ENCODE assay signal across 7 cellular contexts in genomic region chr16:67174706-67175231, GRCh38. TPM values are rescaled to one million over a fixed set of nuclear protein-coding genes. Genes with fewer than 3 reads are reported as not detected.
DNase-seq lines count a peak whose midpoint lies in the region; TF ChIP-seq lines count a peak whose summit lies in the region.
"Had no signal": no experiment of that assay in that cellular context is flagged by ENCODE, and none has a peak within 500 bp of the region (broad histone marks: within the 10 kb centered on the region; RNA-seq: fewer than 3 reads in every experiment).

No MANE protein-coding gene starts in this region.

- TF ChIP-seq CTCF in esophagus squamous epithelium (IDR thresholded peaks at IDR 0.05) = no peak

- H3K27ac Mint-ChIP-seq in T-helper 1 cell treated with Interleukin-12 subunit alpha and Interleukin-12 subunit beta and Interleukin-4 antibody, amounts not matched to agents 30 μg/mL and 1 μg/mL, for 36 hours = no peak overlapping the region

- no peaks in the 10 kb centered on the region for H3K9me3 ChIP-seq in esophagus squamous epithelium

- no peak for TF ChIP-seq POLR2A in esophagus squamous epithelium (IDR thresholded peaks at IDR 0.05)

- intact Hi-C loops in esophagus squamous epithelium (cut with DNase I) = no loop called here

- DNase-seq in T-helper 1 cell (no peak), esophagus squamous epithelium (lab: John Stamatoyannopoulos, UW) (no peak), NCI-H526 (lab: John Stamatoyannopoulos, UW) (no peak), GDM1 (lab: John Stamatoyannopoulos, UW) (no peak)

- 31 to 55% methylated on average over 8 to 12 of the region's 31 CpGs for WGBS in esophagus squamous epithelium, 2 donors

- peak overlapping the region; percentile 94 to 97 (median 94) for H3K27ac ChIP-seq in esophagus squamous epithelium
- H3K27ac ChIP-seq in temporal lobe (ENCODE audit: low read depth, low read length) = peak overlapping the region; percentile 9
- H3K27ac ChIP-seq: SK-N-MC had no signal

- H3K36me3 ChIP-seq in esophagus squamous epithelium = peaks cover 0 to 12% (median 0%) of the 10 kb centered on the region in 3 donors

- H3K4me1 Mint-ChIP-seq in T-helper 1 cell treated with Interleukin-12 subunit alpha and Interleukin-12 subunit beta and Interleukin-4 antibody, amounts not matched to agents 30 μg/mL and 1 μg/mL, for 36 hours (ENCODE audit: low read depth) = peaks cover 64% of the 10 kb centered on the region

- H3K4me1 ChIP-seq in esophagus squamous epithelium = peaks cover 60 to 99% (median 66%) of the 10 kb centered on the region in 3 donors

- H3K27me3 ChIP-seq in esophagus squamous epithelium = peaks cover 0 to 4% (median 0%) of the 10 kb centered on the region in 4 donors

- H3K4me3 Mint-ChIP-seq in T-helper 1 cell treated with Interleukin-12 subunit alpha and Interleukin-12 subunit beta and Interleukin-4 antibody, amounts not matched to agents 30 μg/mL and 1 μg/mL, for 36 hours = peak overlapping the region; percentile 89

- H3K36me3 Mint-ChIP-seq in T-helper 1 cell treated with Interleukin-12 subunit alpha and Interleukin-12 subunit beta and Interleukin-4 antibody, amounts not matched to agents 30 μg/mL and 1 μg/mL, for 36 hours (ENCODE audit: low read depth) = peaks cover 35% of the 10 kb centered on the region

- H3K27me3 Mint-ChIP-seq in T-helper 1 cell treated with Interleukin-12 subunit alpha and Interleukin-12 subunit beta and Interleukin-4 antibody, amounts not matched to agents 30 μg/mL and 1 μg/mL, for 36 hours (ENCODE audit: low read depth) = no peaks in the 10 kb centered on the region

- H3K9me3 Mint-ChIP-seq in T-helper 1 cell treated with Interleukin-12 subunit alpha and Interleukin-12 subunit beta and Interleukin-4 antibody, amounts not matched to agents 30 μg/mL and 1 μg/mL, for 36 hours = no peaks in the 10 kb centered on the region

- peak overlapping the region; percentile 37 to 69 (median 51) for H3K4me3 ChIP-seq in esophagus squamous epithelium
- H3K4me3 ChIP-seq: SK-N-MC had no signal

RNA-seq across cellular contexts. Expression of gene NOL3, which starts 4.4 kb away (rescaled TPM):
- total RNA-seq in esophagus squamous epithelium (10 to 100 TPM; 25.1 to 56.1 (median 36.7) TPM), temporal lobe (4.2 TPM)

RNA-seq across cellular contexts. Expression of gene MATCAP1, which starts 9.0 kb away (rescaled TPM):
- total RNA-seq in esophagus squamous epithelium (10 to 100 TPM in 3 of 4 donors, 1 to 10 TPM in 1; 8.8 to 18.8 (median 13.4) TPM), temporal lobe (54.8 TPM)

RNA-seq across cellular contexts. Expression of gene HSF4, which starts 10.2 kb away (rescaled TPM):
- total RNA-seq in esophagus squamous epithelium = 10 to 100 TPM in 3 of 4 donors, 1 to 10 TPM in 1; 3.7 to 59.5 (median 19.6) TPM
- total RNA-seq in temporal lobe = 5.9 TPM

RNA-seq across cellular contexts. Expression of gene FBXL8, which starts 15.0 kb away (rescaled TPM):
- total RNA-seq in esophagus squamous epithelium (10 to 100 TPM in 3 of 4 donors, 1 to 10 TPM in 1; 10.0 to 34.5 (median 19.9) TPM), temporal lobe (0.49 TPM)

RNA-seq across cellular contexts. Expression of gene TRADD, which starts 15.1 kb away (rescaled TPM):
- 10 to 100 TPM; 27.7 to 39.8 (median 35.5) TPM for total RNA-seq in esophagus squamous epithelium
- 0.98 TPM for total RNA-seq in temporal lobe
